In the genomic region with DNA sequence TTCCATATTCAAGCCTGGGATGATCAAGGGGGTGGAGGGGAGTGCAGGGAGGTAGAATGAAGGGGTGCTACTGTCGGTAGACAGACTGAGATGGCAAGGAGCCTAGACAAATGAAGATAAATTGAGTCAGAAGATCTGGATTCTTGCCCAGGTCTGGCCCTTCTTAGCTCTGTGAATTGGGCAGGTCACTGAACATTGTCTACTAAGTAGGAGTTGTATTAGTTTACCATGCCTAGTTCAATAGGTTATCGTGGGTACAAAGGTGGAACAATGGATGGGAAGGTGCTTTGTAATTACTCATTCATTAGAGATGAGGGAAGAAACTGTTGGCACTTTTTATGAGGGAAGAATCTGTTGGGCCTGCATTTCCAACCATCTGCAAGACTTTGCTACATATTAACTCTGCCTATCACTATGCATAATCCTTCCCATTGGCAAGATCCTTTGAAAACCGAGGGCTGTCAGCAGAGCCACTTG, we compare ENCODE assay signal across 1 cellular context.
TF ChIP-seq lines count a peak whose summit lies in the region.

No MANE protein-coding gene starts in this region.

TF ChIP-seq in GM23338, 12 proteins besides CTCF, POLR2A, EP300 and RAD21:
- TF ChIP-seq, protein P1, sequence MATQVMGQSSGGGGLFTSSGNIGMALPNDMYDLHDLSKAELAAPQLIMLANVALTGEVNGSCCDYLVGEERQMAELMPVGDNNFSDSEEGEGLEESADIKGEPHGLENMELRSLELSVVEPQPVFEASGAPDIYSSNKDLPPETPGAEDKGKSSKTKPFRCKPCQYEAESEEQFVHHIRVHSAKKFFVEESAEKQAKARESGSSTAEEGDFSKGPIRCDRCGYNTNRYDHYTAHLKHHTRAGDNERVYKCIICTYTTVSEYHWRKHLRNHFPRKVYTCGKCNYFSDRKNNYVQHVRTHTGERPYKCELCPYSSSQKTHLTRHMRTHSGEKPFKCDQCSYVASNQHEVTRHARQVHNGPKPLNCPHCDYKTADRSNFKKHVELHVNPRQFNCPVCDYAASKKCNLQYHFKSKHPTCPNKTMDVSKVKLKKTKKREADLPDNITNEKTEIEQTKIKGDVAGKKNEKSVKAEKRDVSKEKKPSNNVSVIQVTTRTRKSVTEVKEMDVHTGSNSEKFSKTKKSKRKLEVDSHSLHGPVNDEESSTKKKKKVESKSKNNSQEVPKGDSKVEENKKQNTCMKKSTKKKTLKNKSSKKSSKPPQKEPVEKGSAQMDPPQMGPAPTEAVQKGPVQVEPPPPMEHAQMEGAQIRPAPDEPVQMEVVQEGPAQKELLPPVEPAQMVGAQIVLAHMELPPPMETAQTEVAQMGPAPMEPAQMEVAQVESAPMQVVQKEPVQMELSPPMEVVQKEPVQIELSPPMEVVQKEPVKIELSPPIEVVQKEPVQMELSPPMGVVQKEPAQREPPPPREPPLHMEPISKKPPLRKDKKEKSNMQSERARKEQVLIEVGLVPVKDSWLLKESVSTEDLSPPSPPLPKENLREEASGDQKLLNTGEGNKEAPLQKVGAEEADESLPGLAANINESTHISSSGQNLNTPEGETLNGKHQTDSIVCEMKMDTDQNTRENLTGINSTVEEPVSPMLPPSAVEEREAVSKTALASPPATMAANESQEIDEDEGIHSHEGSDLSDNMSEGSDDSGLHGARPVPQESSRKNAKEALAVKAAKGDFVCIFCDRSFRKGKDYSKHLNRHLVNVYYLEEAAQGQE (IDR thresholded peaks at IDR 0.05; ENCODE audit: unreplicated experiment), result no peak
- no peak for TF ChIP-seq CREB1 (CRISPR knock-in tag; IDR thresholded peaks at IDR 0.05; ENCODE audit: low read depth)
- no peak for TF ChIP-seq EZH2phosphoT487 (IDR thresholded peaks at IDR 0.05; ENCODE audit: unreplicated experiment)
- TF ChIP-seq ZNF331 (CRISPR knock-in tag; IDR thresholded peaks at IDR 0.05; ENCODE audit: low read depth), result no peak
- TF ChIP-seq, protein P2, sequence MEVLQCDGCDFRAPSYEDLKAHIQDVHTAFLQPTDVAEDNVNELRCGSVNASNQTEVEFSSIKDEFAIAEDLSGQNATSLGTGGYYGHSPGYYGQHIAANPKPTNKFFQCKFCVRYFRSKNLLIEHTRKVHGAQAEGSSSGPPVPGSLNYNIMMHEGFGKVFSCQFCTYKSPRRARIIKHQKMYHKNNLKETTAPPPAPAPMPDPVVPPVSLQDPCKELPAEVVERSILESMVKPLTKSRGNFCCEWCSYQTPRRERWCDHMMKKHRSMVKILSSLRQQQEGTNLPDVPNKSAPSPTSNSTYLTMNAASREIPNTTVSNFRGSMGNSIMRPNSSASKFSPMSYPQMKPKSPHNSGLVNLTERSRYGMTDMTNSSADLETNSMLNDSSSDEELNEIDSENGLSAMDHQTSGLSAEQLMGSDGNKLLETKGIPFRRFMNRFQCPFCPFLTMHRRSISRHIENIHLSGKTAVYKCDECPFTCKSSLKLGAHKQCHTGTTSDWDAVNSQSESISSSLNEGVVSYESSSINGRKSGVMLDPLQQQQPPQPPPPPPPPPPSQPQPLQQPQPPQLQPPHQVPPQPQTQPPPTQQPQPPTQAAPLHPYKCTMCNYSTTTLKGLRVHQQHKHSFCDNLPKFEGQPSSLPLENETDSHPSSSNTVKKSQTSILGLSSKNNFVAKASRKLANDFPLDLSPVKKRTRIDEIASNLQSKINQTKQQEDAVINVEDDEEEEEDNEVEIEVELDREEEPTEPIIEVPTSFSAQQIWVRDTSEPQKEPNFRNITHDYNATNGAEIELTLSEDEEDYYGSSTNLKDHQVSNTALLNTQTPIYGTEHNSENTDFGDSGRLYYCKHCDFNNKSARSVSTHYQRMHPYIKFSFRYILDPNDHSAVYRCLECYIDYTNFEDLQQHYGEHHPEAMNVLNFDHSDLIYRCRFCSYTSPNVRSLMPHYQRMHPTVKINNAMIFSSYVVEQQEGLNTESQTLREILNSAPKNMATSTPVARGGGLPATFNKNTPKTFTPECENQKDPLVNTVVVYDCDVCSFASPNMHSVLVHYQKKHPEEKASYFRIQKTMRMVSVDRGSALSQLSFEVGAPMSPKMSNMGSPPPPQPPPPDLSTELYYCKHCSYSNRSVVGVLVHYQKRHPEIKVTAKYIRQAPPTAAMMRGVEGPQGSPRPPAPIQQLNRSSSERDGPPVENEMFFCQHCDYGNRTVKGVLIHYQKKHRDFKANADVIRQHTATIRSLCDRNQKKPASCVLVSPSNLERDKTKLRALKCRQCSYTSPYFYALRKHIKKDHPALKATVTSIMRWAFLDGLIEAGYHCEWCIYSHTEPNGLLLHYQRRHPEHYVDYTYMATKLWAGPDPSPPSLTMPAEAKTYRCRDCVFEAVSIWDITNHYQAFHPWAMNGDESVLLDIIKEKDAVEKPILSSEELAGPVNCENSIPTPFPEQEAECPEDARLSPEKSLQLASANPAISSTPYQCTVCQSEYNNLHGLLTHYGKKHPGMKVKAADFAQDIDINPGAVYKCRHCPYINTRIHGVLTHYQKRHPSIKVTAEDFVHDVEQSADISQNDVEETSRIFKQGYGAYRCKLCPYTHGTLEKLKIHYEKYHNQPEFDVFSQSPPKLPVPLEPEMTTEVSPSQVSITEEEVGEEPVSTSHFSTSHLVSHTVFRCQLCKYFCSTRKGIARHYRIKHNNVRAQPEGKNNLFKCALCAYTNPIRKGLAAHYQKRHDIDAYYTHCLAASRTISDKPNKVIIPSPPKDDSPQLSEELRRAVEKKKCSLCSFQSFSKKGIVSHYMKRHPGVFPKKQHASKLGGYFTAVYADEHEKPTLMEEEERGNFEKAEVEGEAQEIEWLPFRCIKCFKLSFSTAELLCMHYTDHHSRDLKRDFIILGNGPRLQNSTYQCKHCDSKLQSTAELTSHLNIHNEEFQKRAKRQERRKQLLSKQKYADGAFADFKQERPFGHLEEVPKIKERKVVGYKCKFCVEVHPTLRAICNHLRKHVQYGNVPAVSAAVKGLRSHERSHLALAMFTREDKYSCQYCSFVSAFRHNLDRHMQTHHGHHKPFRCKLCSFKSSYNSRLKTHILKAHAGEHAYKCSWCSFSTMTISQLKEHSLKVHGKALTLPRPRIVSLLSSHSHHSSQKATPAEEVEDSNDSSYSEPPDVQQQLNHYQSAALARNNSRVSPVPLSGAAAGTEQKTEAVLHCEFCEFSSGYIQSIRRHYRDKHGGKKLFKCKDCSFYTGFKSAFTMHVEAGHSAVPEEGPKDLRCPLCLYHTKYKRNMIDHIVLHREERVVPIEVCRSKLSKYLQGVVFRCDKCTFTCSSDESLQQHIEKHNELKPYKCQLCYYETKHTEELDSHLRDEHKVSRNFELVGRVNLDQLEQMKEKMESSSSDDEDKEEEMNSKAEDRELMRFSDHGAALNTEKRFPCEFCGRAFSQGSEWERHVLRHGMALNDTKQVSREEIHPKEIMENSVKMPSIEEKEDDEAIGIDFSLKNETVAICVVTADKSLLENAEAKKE (CRISPR knock-in tag; IDR thresholded peaks at IDR 0.05), result no peak
